18 cellular contexts compared by ENCODE assay signal in genomic region chr13:20482275-20482761, GRCh38. TPM values are rescaled to one million over a fixed set of nuclear protein-coding genes. Genes with fewer than 3 reads are reported as not detected.
DNase-seq lines count a peak whose midpoint lies in the region; ATAC-seq, FAIRE-seq and TF ChIP-seq lines count a peak whose summit lies in the region.
"Had no signal": no experiment of that assay in that cellular context is flagged by ENCODE, and none has a peak within 500 bp of the region (broad histone marks: within the 10 kb centered on the region; RNA-seq: fewer than 3 reads in every experiment).

No MANE protein-coding gene starts in this region.

- FAIRE-seq in pancreas (lab: Jason Lieb, UNC), result no peak
- FAIRE-seq: GM12892 had no signal

- H3K4me1 ChIP-seq in BE2C (peaks cover 5% of the 10 kb centered on the region), pancreas (no peaks in the 10 kb centered on the region)

- ATAC-seq in esophagus mucosa, result peak; percentile 96
- peak; percentile 53 to 77 (median 72) for ATAC-seq in pancreas
- no peak for ATAC-seq in HG03521 (IDR thresholded peaks at IDR 0.05; ENCODE audit: unreplicated experiment)
- ATAC-seq: activated CD8-positive, alpha-beta T cell treated with anti-CD3 and anti-CD28 coated beads, Interleukin-2, amount 10 ng/mL, durations not matched to agents 7 days and 5 days; stimulated activated naive CD8-positive, alpha-beta T cell treated with anti-CD3 and anti-CD28 coated beads, Interleukin-15, amount 100 ng/mL, for 72 hours had no signal

- H3K4me3 ChIP-seq in BE2C (ENCODE audit: low read depth, low read length), result peak overlapping the region; percentile 39
- peak overlapping the region in 1 of 4 donors; percentile 7 for H3K4me3 ChIP-seq in pancreas

- H3K27me3 ChIP-seq in BE2C (no peaks in the 10 kb centered on the region), pancreas (no peaks in the 10 kb centered on the region)

- DNase-seq in BE2C (peak; percentile 21), RPMI7951 (ENCODE audit: low read depth) (peak; percentile 46), pancreas (no peak), NCI-H1694 (lab: John Stamatoyannopoulos, UW) (no peak), GM19238 (ENCODE audit: insufficient read length, low spot score) (no peak)
- no peak for DNase-seq in stimulated activated CD4-positive, alpha-beta T cell treated with anti-CD3 and anti-CD28 coated beads, Interleukin-12 subunit alpha, Interleukin-12 subunit beta, amount 100 ng/mL, for 4 hours
- DNase-seq: activated CD8-positive, alpha-beta T cell treated with anti-CD3 and anti-CD28 coated beads, Interleukin-2, amount 10 ng/mL, durations not matched to agents 7 days and 5 days; anterior cingulate cortex; COR-L47; dermis blood vessel endothelial cell; HCEC 1CT; NCI-H1092 treated with DMSO at 0.1 percent for 48 hours; NCI-H2171 treated with DMSO at 0.1 percent for 48 hours; occipital lobe; stimulated activated naive CD8-positive, alpha-beta T cell treated with anti-CD3 and anti-CD28 coated beads, Interleukin-15, amount 100 ng/mL, for 72 hours had no signal

- TF ChIP-seq CTCF in BE2C (IDR thresholded peaks at IDR 0.05; ENCODE audit: low read depth, low read length), result no peak
- no peak for TF ChIP-seq CTCF in pancreas (IDR thresholded peaks at IDR 0.05)

- intact Hi-C loops in pancreas (cut with DNase I), result no loop called here

- WGBS in pancreas, 2 donors, result 50 to 60% methylated on average over 11 of the region's 11 CpGs

- H3K36me3 ChIP-seq in BE2C (no peaks in the 10 kb centered on the region), pancreas (no peaks in the 10 kb centered on the region)

- peak overlapping the region; percentile 2 to 70 (median 42) for H3K27ac ChIP-seq in pancreas

- H3K9me3 ChIP-seq in BE2C (no peaks in the 10 kb centered on the region), pancreas (no peaks in the 10 kb centered on the region)

RNA-seq across cellular contexts. Expression of gene CRYL1, which starts 43.3 kb away (rescaled TPM):
- polyA plus RNA-seq in BE2C (2012; ENCODE audit: insufficient read depth, insufficient read length, low read depth), result 1.9 TPM
- 11.5 and 13.5 TPM in 2 replicates for total RNA-seq in RPMI7951 (2014; rRNA removed; shearing (Covaris generic))
- total RNA-seq in esophagus mucosa, result 30.1 TPM
- 10 to 100 TPM; 17.7 to 31.7 (median 20.9) TPM for total RNA-seq in pancreas
- 10 to 100 TPM; 12.8 to 19.7 TPM for polyA plus RNA-seq in pancreas

Comparison
In these comparisons a context has a peak if more than half of its experiments do, and no peak if none do; other contexts are left out.
1. DNase-seq: peak in BE2C (single experiment) and RPMI7951 (single experiment); none in pancreas (0 of 6), NCI-H1694 (single experiment), stimulated activated CD4-positive, alpha-beta T cell treated with anti-CD3 and anti-CD28 coated beads, Interleukin-12 subunit alpha, Interleukin-12 subunit beta, amount 100 ng/mL, for 4 hours (single experiment) and GM19238 (single experiment).